ENCODE assay signal across 21 cellular contexts in the genomic region with DNA sequence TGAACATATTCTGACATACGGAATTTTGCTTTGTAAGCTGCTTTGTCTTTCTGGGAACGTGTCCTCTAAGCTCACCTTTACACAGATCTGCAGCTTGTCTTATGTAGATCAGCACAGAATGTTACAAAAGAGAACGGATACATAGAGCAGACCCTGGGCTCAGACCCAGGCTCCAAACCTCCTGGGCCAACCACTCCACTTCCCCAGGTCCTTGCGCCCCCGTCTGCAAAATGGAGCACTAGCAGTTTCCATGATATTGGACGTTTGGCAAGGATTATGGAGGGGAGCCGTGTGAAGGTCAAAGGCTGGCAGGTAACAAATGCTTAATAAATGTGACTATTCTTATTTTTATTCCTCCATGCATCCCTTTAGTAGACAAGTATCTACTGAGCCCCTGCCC.
"Had no signal": no experiment of that assay in that cellular context is flagged by ENCODE, and none has a peak within 500 bp of the region (broad histone marks: within the 10 kb centered on the region; RNA-seq: fewer than 3 reads in every experiment).

No MANE protein-coding gene starts in this region.

- H3K4me1 ChIP-seq: gastrocnemius medialis, left lung had no signal

- H3K4me3 Mint-ChIP-seq: mesothelial cell of epicardium had no signal

- H3K9me3 ChIP-seq: esophagus squamous epithelium, gastrocnemius medialis, lower lobe of right lung had no signal

- DNase-seq: dermis blood vessel endothelial cell; effector CD4-positive, alpha-beta T cell; effector memory CD4-positive, alpha-beta T cell; erythroblast; esophagus squamous epithelium; foreskin fibroblast; foreskin melanocyte; gastrocnemius medialis; glutamatergic neuron; heart right ventricle; hippocampal formation; left lung; left ventricle myocardium superior; mesenchymal stem cell; mucosa of descending colon had no signal

- H3K27ac Mint-ChIP-seq: mesothelial cell of epicardium had no signal

- H3K36me3 ChIP-seq: esophagus squamous epithelium, gastrocnemius medialis, heart right ventricle, left lung, lower lobe of right lung had no signal

- ATAC-seq: esophagus mucosa, gastrocnemius medialis, left cardiac atrium, left lung, left ventricle myocardium superior, lower lobe of right lung had no signal

- H3K27ac ChIP-seq: coronary artery, epithelial cell of prostate, esophagus squamous epithelium, gastrocnemius medialis, heart right ventricle, left lung, lower lobe of right lung had no signal

- H3K4me1 Mint-ChIP-seq: mesothelial cell of epicardium had no signal

- H3K36me3 Mint-ChIP-seq: mesothelial cell of epicardium had no signal

- H3K4me3 ChIP-seq: coronary artery, esophagus squamous epithelium, gastrocnemius medialis, heart right ventricle, left lung, lower lobe of right lung, mucosa of descending colon had no signal
